ENCODE assay signal across 8 cellular contexts in the genomic region with DNA sequence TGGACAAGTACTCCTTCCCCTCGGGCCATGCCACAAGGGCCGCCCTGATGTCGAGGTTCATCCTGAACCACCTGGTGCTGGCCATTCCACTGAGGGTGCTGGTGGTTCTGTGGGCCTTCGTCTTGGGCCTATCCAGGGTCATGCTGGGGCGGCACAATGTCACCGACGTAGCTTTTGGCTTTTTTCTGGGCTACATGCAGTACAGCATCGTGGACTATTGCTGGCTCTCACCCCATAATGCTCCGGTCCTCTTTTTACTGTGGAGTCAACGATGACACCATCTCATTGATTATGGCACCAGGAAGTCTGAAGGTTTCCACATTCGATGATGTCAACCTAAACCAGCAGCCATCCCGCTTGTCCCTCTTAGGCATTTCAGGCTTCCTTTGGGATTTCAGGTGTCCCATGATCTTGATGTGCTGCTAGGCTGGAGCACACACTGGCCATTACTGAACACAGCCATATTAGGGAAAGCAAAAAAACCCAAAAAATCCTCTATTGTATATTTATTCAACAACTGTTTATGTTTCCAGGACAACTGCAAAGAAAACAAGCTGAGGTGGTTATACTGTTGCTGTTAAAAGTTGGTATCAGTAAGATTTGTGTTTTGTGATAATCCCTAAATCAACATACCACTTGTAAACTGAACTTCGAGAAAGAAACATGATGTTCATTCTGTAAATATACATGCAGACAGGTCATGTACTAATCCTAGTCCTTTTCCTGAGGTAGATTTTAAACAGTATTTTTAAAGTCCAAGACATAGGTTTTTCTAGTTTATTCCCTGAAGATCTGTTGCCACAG. TPM values are rescaled to one million over a fixed set of nuclear protein-coding genes. Genes with fewer than 3 reads are reported as not detected.
DNase-seq lines count a peak whose midpoint lies in the region; ATAC-seq and TF ChIP-seq lines count a peak whose summit lies in the region.

No MANE protein-coding gene starts in this region.

- 48 to 67% methylated on average over 9 to 12 of the region's 13 CpGs for WGBS in mesodermal cell (ENCODE audit: insufficient coverage in 2 of 2), 2 experiments

- ATAC-seq in GM19467 (IDR thresholded peaks at IDR 0.05; ENCODE audit: unreplicated experiment): no peak

- H3K4me3 Mint-ChIP-seq in MCF 10A (ENCODE audit: unreplicated experiment): peak overlapping the region; percentile 72

- no peaks in the 10 kb centered on the region for H3K36me3 Mint-ChIP-seq in MCF 10A (ENCODE audit: insufficient read depth, unreplicated experiment)

- CTCF ChIA-PET in MCF 10A (lab: Yijun Ruan, JAX): interaction anchor here (0.6 to 2.8 kb wide), 11 partner anchors 11 to 1313 kb away, joined by 3 to 11 read pairs (median 3); a partner anchor contains a TSS

- intact Hi-C loops in MCF 10A (cut with micrococcal nuclease): loop anchor here (1.0 to 10.0 kb wide), 4 partner anchors 16 to 326 kb away; a partner anchor contains a TSS

- peak overlapping the region; percentile 65 for H3K27ac Mint-ChIP-seq in MCF 10A (ENCODE audit: low read depth, unreplicated experiment)

- TF ChIP-seq CTCF in GM12875 (IDR thresholded peaks at IDR 0.05; ENCODE audit: borderline replicate concordance, insufficient read depth, low read depth, low read length) (no peak), MCF 10A (IDR thresholded peaks at IDR 0.05; ENCODE audit: unreplicated experiment) (no peak)

- no peaks in the 10 kb centered on the region for H3K9me3 ChIP-seq in mesodermal cell (ENCODE audit: control insufficient read depth, low read length)

- peaks cover 24% of the 10 kb centered on the region for H3K4me1 ChIP-seq in mesodermal cell (ENCODE audit: control insufficient read depth, insufficient read depth, low read length, poor library complexity, severe bottlenecking)

- no peaks in the 10 kb centered on the region for H3K36me3 ChIP-seq in mesodermal cell (ENCODE audit: control insufficient read depth, insufficient read depth, low read length)

- H3K4me1 Mint-ChIP-seq in MCF 10A (ENCODE audit: insufficient read depth, unreplicated experiment): peaks cover 40% of the 10 kb centered on the region

- no peaks in the 10 kb centered on the region for H3K27me3 Mint-ChIP-seq in MCF 10A (ENCODE audit: insufficient read depth, unreplicated experiment)

- H3K9me3 Mint-ChIP-seq in MCF 10A (ENCODE audit: unreplicated experiment): no peaks in the 10 kb centered on the region

- H3K4me3 ChIP-seq in GM12875 (ENCODE audit: low read depth, low read length) (peak overlapping the region; percentile 79), mesodermal cell (ENCODE audit: extremely low read depth, insufficient read depth, low read length, poor library complexity, severe bottlenecking) (peak overlapping the region; percentile 70)

- POLR2A ChIA-PET in MCF 10A (lab: Yijun Ruan, JAX): interaction anchor here (0.5 to 5.9 kb wide), 14 partner anchors 9 to 1593 kb away, joined by 3 to 42 read pairs (median 4); a partner anchor contains a TSS

- H3K27ac ChIP-seq in mesodermal cell (ENCODE audit: low read depth, low read length, severe bottlenecking): no peak overlapping the region

- no TSS peak for BruUV-seq in MCF 10A (replicated peaks; lab: Mats Ljungman, UMichigan)

- peak; percentile 71 for DNase-seq in M059J (ENCODE audit: low read depth)
- no peak for DNase-seq in MCF 10A (ENCODE audit: unreplicated experiment)
- no peak for DNase-seq in middle frontal gyrus (ENCODE audit: extremely low spot score, low spot score)
- no peak for DNase-seq in activated gamma-delta T cell treated with Interleukin-2 at 50 U/mL for 16 hours
- DNase-seq in SW 1271 (lab: John Stamatoyannopoulos, UW): no peak

RNA-seq across cellular contexts. Expression of a gene that starts 1.1 kb away (rescaled TPM):
- 6.7 and 9.1 TPM in 2 replicates for total RNA-seq in M059J (2014; rRNA removed; shearing (Covaris generic))
- 6.3 and 8.3 TPM in 2 replicates for total RNA-seq in MCF 10A (2022)
- 7.0 TPM for polyA plus RNA-seq in mesodermal cell (2013, experiment 1 of 2)
- 8.8 TPM for polyA plus RNA-seq in mesodermal cell (2013, experiment 2 of 2)

RNA-seq across cellular contexts. Expression of a gene that starts 3.1 kb away (rescaled TPM):
- total RNA-seq in M059J (2014; rRNA removed; shearing (Covaris generic)): 0.69 TPM in 1 of 2 replicates, not detected in the other
- 3.7 and 5.5 TPM in 2 replicates for total RNA-seq in MCF 10A (2022)
- 0.29 TPM for polyA plus RNA-seq in mesodermal cell (2013, experiment 1 of 2)
- polyA plus RNA-seq in mesodermal cell (2013, experiment 2 of 2): 0.46 TPM

RNA-seq across cellular contexts. Expression of a gene that starts 16.2 kb away (rescaled TPM):
- 16.0 and 21.9 TPM in 2 replicates for total RNA-seq in M059J (2014; rRNA removed; shearing (Covaris generic))
- 13.8 and 20.4 TPM in 2 replicates for total RNA-seq in MCF 10A (2022)
- 10.5 TPM for polyA plus RNA-seq in mesodermal cell (2013, experiment 1 of 2)
- polyA plus RNA-seq in mesodermal cell (2013, experiment 2 of 2): 9.0 TPM
